ENCODE assay signal across 16 cellular contexts in the genomic region with DNA sequence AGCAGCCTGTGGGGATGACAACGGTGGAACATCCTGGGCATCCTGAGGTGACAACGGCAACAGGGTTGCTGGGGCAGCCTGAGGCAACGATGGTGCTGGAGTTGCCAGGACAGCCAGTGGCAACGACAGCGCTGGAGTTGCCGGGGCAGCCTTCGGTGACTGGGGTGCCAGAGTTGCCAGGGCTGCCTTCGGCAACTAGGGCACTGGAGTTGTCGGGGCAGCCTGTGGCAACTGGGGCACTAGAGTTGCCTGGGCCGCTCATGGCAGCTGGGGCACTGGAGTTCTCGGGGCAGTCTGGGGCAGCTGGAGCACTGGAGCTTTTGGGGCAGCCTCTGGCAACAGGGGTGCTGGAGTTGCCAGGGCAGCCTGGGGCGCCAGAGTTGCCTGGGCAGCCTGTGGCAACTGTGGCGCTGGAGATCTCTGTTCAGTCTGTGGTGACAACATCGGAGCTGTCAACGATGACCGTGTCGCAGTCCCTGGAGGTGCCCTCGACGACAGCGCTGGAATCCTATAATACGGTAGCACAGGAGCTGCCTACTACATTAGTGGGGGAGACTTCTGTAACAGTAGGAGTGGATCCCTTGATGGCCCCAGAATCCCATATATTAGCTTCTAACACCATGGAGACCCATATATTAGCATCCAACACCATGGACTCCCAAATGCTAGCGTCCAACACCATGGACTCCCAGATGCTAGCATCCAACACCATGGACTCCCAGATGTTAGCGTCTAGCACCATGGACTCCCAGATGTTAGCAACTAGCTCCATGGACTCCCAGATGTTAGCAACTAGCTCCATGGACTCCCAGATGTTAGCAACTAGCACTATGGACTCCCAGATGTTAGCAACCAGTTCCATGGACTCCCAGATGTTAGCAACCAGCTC. TPM values are rescaled to one million over a fixed set of nuclear protein-coding genes. Genes with fewer than 3 reads are reported as not detected.
DNase-seq lines count a peak whose midpoint lies in the region; ATAC-seq and TF ChIP-seq lines count a peak whose summit lies in the region.
"Had no signal": no experiment of that assay in that cellular context is flagged by ENCODE, and none has a peak within 500 bp of the region (broad histone marks: within the 10 kb centered on the region; RNA-seq: fewer than 3 reads in every experiment).

No MANE protein-coding gene starts in this region.

- POLR2A ChIA-PET in CD4-positive, alpha-beta T cell (lab: Charles Lee): interaction anchor here (1.6 kb wide), 1 partner anchor 9 kb away, joined by 17 read pairs; the partner anchor contains the start of genes GART and SON

- WGBS in trophoblast cell (ENCODE audit: extremely low coverage, insufficient coverage, insufficient read length): no CpG with 5 or more reads among the region's 23 CpGs

- H2BK12ac ChIP-seq in trophoblast cell (ENCODE audit: low read length): no peak overlapping the region

- H4K12ac ChIP-seq in trophoblast cell (ENCODE audit: low read depth, low read length): no peak overlapping the region

- intact Hi-C loops in CD4-positive, alpha-beta T cell (cut with DNase I, micrococcal nuclease): no loop called here
- intact Hi-C loops in left colon (cut with DNase I, micrococcal nuclease): no loop called here

- H4K20me1 ChIP-seq in DND-41 (ENCODE audit: insufficient read depth, low read length): peaks cover 75% of the 10 kb centered on the region

- no peak for TF ChIP-seq CTCF in CD4-positive, alpha-beta T cell (IDR thresholded peaks at IDR 0.05)
- TF ChIP-seq CTCF in DND-41 (IDR thresholded peaks at IDR 0.05; ENCODE audit: borderline replicate concordance, extremely low read depth, low read length, poor library complexity, severe bottlenecking) (no peak), Peyer's patch (IDR thresholded peaks at IDR 0.05) (no peak)

- ATAC-seq in CD4-positive, alpha-beta T cell (ENCODE audit: poor library complexity): peak; percentile 15
- ATAC-seq in DND-41 (ENCODE audit: insufficient read depth, low read depth): no peak; the same call in 2 of the 3 replicates
- ATAC-seq in left colon: peak; percentile 11
- ATAC-seq in T-helper 17 cell: no peak
- no peak for ATAC-seq in HG03342 (IDR thresholded peaks at IDR 0.05; ENCODE audit: unreplicated experiment)

- H3K4ac ChIP-seq in trophoblast cell (ENCODE audit: low read depth, low read length): peak overlapping the region; percentile 37

- H3K79me2 ChIP-seq in DND-41 (ENCODE audit: insufficient read depth, low read length) (peaks cover 99% of the 10 kb centered on the region), trophoblast cell (ENCODE audit: control insufficient read depth, insufficient read depth, low read length, poor library complexity) (peaks cover 9% of the 10 kb centered on the region)

- H3K9me3 Mint-ChIP-seq in CD4-positive, alpha-beta T cell: no peaks in the 10 kb centered on the region

- H3K4me1 ChIP-seq in DND-41 (ENCODE audit: insufficient read depth, low read length) (peaks cover 49% of the 10 kb centered on the region), trophoblast cell (ENCODE audit: control insufficient read depth in 1 of 2, insufficient read depth in 2 of 2, low read length in 2 of 2) (no peaks in the 10 kb centered on the region), Peyer's patch (peaks cover 0 to 19% (median 0%) of the 10 kb centered on the region in 4 donors)

- H4K8ac ChIP-seq in trophoblast cell (ENCODE audit: low read depth, low read length): no peak overlapping the region

- no peak overlapping the region for H3K14ac ChIP-seq in trophoblast cell (ENCODE audit: low read length)

- H3K27me3 ChIP-seq in CD4-positive, alpha-beta T cell (ENCODE audit: control insufficient read depth, insufficient read depth, low read length): no peaks in the 10 kb centered on the region
- H3K27me3 ChIP-seq in DND-41 (ENCODE audit: insufficient read depth, low read length, poor library complexity): no peaks in the 10 kb centered on the region
- no peaks in the 10 kb centered on the region for H3K27me3 ChIP-seq in trophoblast cell (ENCODE audit: insufficient read depth, low read length)
- H3K27me3 ChIP-seq in Peyer's patch: no peaks in the 10 kb centered on the region

- CTCF ChIA-PET in CD4-positive, alpha-beta T cell (lab: Charles Lee): interaction anchor here (1.3 kb wide), 1 partner anchor 55 kb away, joined by 6 read pairs; no protein-coding TSS in a partner anchor

- no peak overlapping the region for H3K27ac ChIP-seq in CD4-positive, alpha-beta T cell (ENCODE audit: low read depth, low read length)
- H3K27ac ChIP-seq in DND-41 (ENCODE audit: low read length) (no peak overlapping the region), trophoblast cell (ENCODE audit: low read depth, low read length) (no peak overlapping the region), Peyer's patch (no peak overlapping the region)

- H4K91ac ChIP-seq in trophoblast cell (ENCODE audit: low read depth, low read length): no peak overlapping the region

- no peak for DNase-seq in CD4-positive, alpha-beta T cell
- DNase-seq in DND-41: no peak
- DNase-seq in left colon: no peak
- DNase-seq in trophoblast cell: no peak
- DNase-seq in T-helper 17 cell: no peak
- no peak for DNase-seq in Peyer's patch
- DNase-seq: ACHN, AML-193, HCEC 1CT, KBM-7, NCI-H1436 treated with DMSO at 0.1 percent for 48 hours, NCI-H2029 treated with DMSO at 0.1 percent for 48 hours, NCI-H748 treated with DMSO at 0.1 percent for 48 hours, OCI-M1, RPMI8226 had no signal

- H3K18ac ChIP-seq in trophoblast cell (ENCODE audit: low read length): no peak overlapping the region

- no peak overlapping the region for H3K4me3 ChIP-seq in DND-41 (ENCODE audit: low read depth in 1 of 2, low read length in 2 of 2)
- no peak overlapping the region for H3K4me3 ChIP-seq in trophoblast cell (ENCODE audit: low read depth, low read length)
- H3K4me3 ChIP-seq in Peyer's patch: no peak overlapping the region

- no peak overlapping the region for H3K23ac ChIP-seq in trophoblast cell (ENCODE audit: low read length)

- peaks cover 95% of the 10 kb centered on the region for H3K36me3 Mint-ChIP-seq in CD4-positive, alpha-beta T cell (ENCODE audit: low read depth)
- peaks cover 7% of the 10 kb centered on the region for H3K36me3 Mint-ChIP-seq in T-helper 17 cell (ENCODE audit: low read depth)

- H2AFZ ChIP-seq in DND-41 (ENCODE audit: low read depth, low read length) (no peak overlapping the region), trophoblast cell (ENCODE audit: insufficient read depth, low read length, poor library complexity) (no peak overlapping the region)

- no peaks in the 10 kb centered on the region for H3K9me3 ChIP-seq in CD4-positive, alpha-beta T cell (ENCODE audit: control insufficient read depth, low read length)
- no peaks in the 10 kb centered on the region for H3K9me3 ChIP-seq in DND-41 (ENCODE audit: insufficient read depth, low read length, severe bottlenecking)
- peaks cover 3% of the 10 kb centered on the region for H3K9me3 ChIP-seq in trophoblast cell (ENCODE audit: insufficient read depth, low read depth, low read length)
- no peaks in the 10 kb centered on the region for H3K9me3 ChIP-seq in T-helper 17 cell (ENCODE audit: control insufficient read depth, low read length, poor library complexity, severe bottlenecking)
- H3K9me3 ChIP-seq in Peyer's patch: no peaks in the 10 kb centered on the region

- H3K27me3 Mint-ChIP-seq in CD4-positive, alpha-beta T cell: no peaks in the 10 kb centered on the region
- H3K27me3 Mint-ChIP-seq in T-helper 17 cell: no peaks in the 10 kb centered on the region

- H2BK120ac ChIP-seq in trophoblast cell (ENCODE audit: insufficient read depth, low read length, poor library complexity): no peak overlapping the region

- no peak for TF ChIP-seq POLR2A in Peyer's patch (IDR thresholded peaks at IDR 0.05)

- peaks cover 97% of the 10 kb centered on the region for H3K36me3 ChIP-seq in DND-41 (ENCODE audit: insufficient read depth, low read length)
- peaks cover 47 to 62% of the 10 kb centered on the region in 2 experiments for H3K36me3 ChIP-seq in trophoblast cell (ENCODE audit: control insufficient read depth in 1 of 2, insufficient read depth in 2 of 2, low read length in 2 of 2)
- peaks cover 0 to 92% (median 0%) of the 10 kb centered on the region in 3 donors for H3K36me3 ChIP-seq in Peyer's patch

- H3K4me1 Mint-ChIP-seq in CD4-positive, alpha-beta T cell (ENCODE audit: low read depth): peaks cover 50% of the 10 kb centered on the region
- H3K4me1 Mint-ChIP-seq in T-helper 17 cell: peaks cover 24% of the 10 kb centered on the region

- no peak overlapping the region for H3K4me3 Mint-ChIP-seq in CD4-positive, alpha-beta T cell
- H3K4me3 Mint-ChIP-seq in T-helper 17 cell: no peak overlapping the region

- peak overlapping the region; percentile 28; the same call in 1 of the 2 replicates for H3K4me2 ChIP-seq in DND-41 (ENCODE audit: insufficient read depth, low read length)
- H3K4me2 ChIP-seq in trophoblast cell (ENCODE audit: low read length): no peak overlapping the region

- H2AK5ac ChIP-seq in trophoblast cell (ENCODE audit: low read length): no peak overlapping the region

- H2BK5ac ChIP-seq in trophoblast cell (ENCODE audit: low read depth, low read length, poor library complexity): no peak overlapping the region

- H3K9ac ChIP-seq in DND-41 (ENCODE audit: low read depth, low read length) (no peak overlapping the region), trophoblast cell (ENCODE audit: low read length) (no peak overlapping the region)

- H3K79me1 ChIP-seq in trophoblast cell (ENCODE audit: low read length): no peaks in the 10 kb centered on the region

- no peak overlapping the region for H3K27ac Mint-ChIP-seq in CD4-positive, alpha-beta T cell
- H3K27ac Mint-ChIP-seq in T-helper 17 cell: no peak overlapping the region

RNA-seq across cellular contexts. Expression of gene SON, which starts 8.2 kb away (rescaled TPM):
- 100 to 1,000 TPM; 420 to 438 TPM for total RNA-seq in CD4-positive, alpha-beta T cell
- total RNA-seq in left colon: 100 to 1,000 TPM; 202 to 213 TPM
- polyA plus RNA-seq in trophoblast cell (2013): 138 and 139 TPM in 2 replicates
- total RNA-seq in T-helper 17 cell: 100 to 1,000 TPM; 324 to 380 TPM
- total RNA-seq in Peyer's patch: 1,000 to 10,000 TPM in 1 of 4 donors, 100 to 1,000 TPM in 3; 285 to 1,432 (median 485) TPM

RNA-seq across cellular contexts. Expression of gene GART, which starts 9.1 kb away (rescaled TPM):
- 10 to 100 TPM; 21.8 to 25.5 TPM for total RNA-seq in CD4-positive, alpha-beta T cell
- 10 to 100 TPM; 48.9 to 57.7 TPM for total RNA-seq in left colon
- polyA plus RNA-seq in trophoblast cell (2013): 56.6 and 56.7 TPM in 2 replicates
- 10 to 100 TPM; 40.0 to 44.8 TPM for total RNA-seq in T-helper 17 cell
- total RNA-seq in Peyer's patch: 10 to 100 TPM; 45.4 to 69.0 (median 61.7) TPM

RNA-seq across cellular contexts. Expression of gene DONSON, which starts 37.5 kb away (rescaled TPM):
- total RNA-seq in CD4-positive, alpha-beta T cell: 10 to 100 TPM; 11.9 to 13.5 TPM
- total RNA-seq in left colon: 1 to 10 TPM; 7.3 to 7.6 TPM
- polyA plus RNA-seq in trophoblast cell (2013): 34.0 and 34.1 TPM in 2 replicates
- 10 to 100 TPM in 1 of 2 donors, 1 to 10 TPM in 1; 8.9 to 10.0 TPM for total RNA-seq in T-helper 17 cell
- 10 to 100 TPM in 2 of 4 donors, 1 to 10 TPM in 2; 9.2 to 26.3 (median 10.7) TPM for total RNA-seq in Peyer's patch

RNA-seq across cellular contexts. Expression of gene DNAJC28, which starts 59.5 kb away (rescaled TPM):
- total RNA-seq in CD4-positive, alpha-beta T cell: not detected
- total RNA-seq in left colon (1 to 10 TPM; 2.5 to 4.0 TPM), T-helper 17 cell (under 1 TPM in 1 of 2 donors, not detected in 1; 0.47 TPM), Peyer's patch (1 to 10 TPM in 3 of 4 donors, not detected in 1; 1.9 to 4.4 (median 2.5) TPM)
- polyA plus RNA-seq in trophoblast cell (2013): 2.4 and 2.5 TPM in 2 replicates

Comparison
In these comparisons a context has a peak if more than half of its experiments do, and no peak if none do; other contexts are left out.
1. ATAC-seq: peak in CD4-positive, alpha-beta T cell (single experiment) and left colon (single experiment); none in DND-41 (single experiment), T-helper 17 cell (single experiment) and HG03342 (single experiment).